Comparison of ENCODE assay signal across 8 cellular contexts in the genomic region with DNA sequence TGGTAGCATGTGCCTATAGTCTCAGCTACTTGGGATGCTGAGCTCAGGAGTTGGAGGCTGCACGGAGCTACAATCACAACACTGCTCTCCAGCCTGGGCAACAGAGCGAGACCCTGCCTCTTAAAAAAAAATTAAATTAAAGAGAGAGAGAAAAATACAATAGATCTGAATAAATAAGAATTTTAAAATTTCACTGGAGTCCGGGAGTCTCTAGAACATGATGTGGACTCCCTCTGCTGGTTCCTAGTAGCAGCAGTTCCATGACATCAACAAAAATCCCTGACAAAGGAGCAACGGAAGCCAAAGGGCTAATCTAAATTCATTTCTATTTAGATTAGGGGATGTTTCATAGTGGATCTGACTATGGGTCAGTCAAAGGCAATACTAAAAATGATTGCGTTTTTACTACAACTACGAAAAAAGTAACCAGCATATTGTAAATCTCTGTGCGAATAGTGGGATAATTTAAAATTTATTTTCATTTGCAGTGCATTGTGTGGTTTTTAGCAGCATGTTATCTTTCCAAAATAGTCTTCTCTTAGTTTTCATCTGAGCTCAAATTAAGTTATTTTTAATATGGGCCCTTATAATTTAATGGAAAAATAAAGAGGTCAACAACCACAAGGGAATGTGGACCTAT. TPM values are rescaled to one million over a fixed set of nuclear protein-coding genes. Genes with fewer than 3 reads are reported as not detected.
A peak's percentile ranks its signal among the peaks of the same experiment; 100 is the strongest.
DNase-seq lines count a peak whose midpoint lies in the region; ATAC-seq and TF ChIP-seq lines count a peak whose summit lies in the region.

No MANE protein-coding gene starts in this region.

- H3K4me3 Mint-ChIP-seq in glutamatergic neuron (ENCODE audit: unreplicated experiment) = no peak overlapping the region
- H3K4me3 Mint-ChIP-seq in type B pancreatic cell = no peak overlapping the region
- no peak overlapping the region for H3K4me3 Mint-ChIP-seq in activated CD4-positive, alpha-beta T cell treated with anti-CD3 and anti-CD28 coated beads for 36 hours

- DNase-seq in NOMO-1 treated with DMSO at 0.1 percent for 48 hours (lab: John Stamatoyannopoulos, UW; ENCODE audit: unreplicated experiment) = peak; percentile 5
- no peak for DNase-seq in NOMO-1 (lab: John Stamatoyannopoulos, UW; ENCODE audit: unreplicated experiment in 2 of 2)
- DNase-seq in glutamatergic neuron = no peak
- no peak for DNase-seq in type B pancreatic cell (ENCODE audit: extremely low spot score, unreplicated experiment)
- no peak for DNase-seq in stimulated activated CD4-positive, alpha-beta T cell treated with anti-CD3 and anti-CD28 coated beads, Interleukin-2, amount 100 ng/mL, for 48 hours
- no peak for DNase-seq in NCI-H446 (lab: John Stamatoyannopoulos, UW)
- no peak for DNase-seq in activated CD4-positive, alpha-beta T cell treated with anti-CD3 and anti-CD28 coated beads for 36 hours

- intact Hi-C loops in activated CD4-positive, alpha-beta T cell treated with anti-CD3 and anti-CD28 coated beads for 36 hours (cut with DNase I, micrococcal nuclease) = loop anchor here (10.0 kb wide), 4 partner anchors 336 to 1226 kb away; a partner anchor contains a TSS

- peak; percentile 76 for ATAC-seq in SK-N-SH treated with all-trans-retinoic acid at 6 μM for 48 hours
- ATAC-seq in activated CD4-positive, alpha-beta T cell treated with anti-CD3 and anti-CD28 coated beads for 36 hours = no peak

- POLR2A ChIA-PET in activated CD4-positive, alpha-beta T cell treated with anti-CD3 and anti-CD28 coated beads for 36 hours (lab: Charles Lee) = no interaction called here

- CTCF ChIA-PET in activated CD4-positive, alpha-beta T cell treated with anti-CD3 and anti-CD28 coated beads for 36 hours (lab: Charles Lee) = interaction anchor here (0.7 to 1.2 kb wide), 3 partner anchors 11 to 82 kb away, joined by 3 to 5 read pairs (median 3); no protein-coding TSS in a partner anchor

- H3K27me3 Mint-ChIP-seq in glutamatergic neuron (ENCODE audit: unreplicated experiment) (no peaks in the 10 kb centered on the region), type B pancreatic cell (no peaks in the 10 kb centered on the region)
- H3K27me3 Mint-ChIP-seq in activated CD4-positive, alpha-beta T cell treated with anti-CD3 and anti-CD28 coated beads for 36 hours = no peaks in the 10 kb centered on the region

- H3K36me3 Mint-ChIP-seq in glutamatergic neuron (ENCODE audit: unreplicated experiment) (no peaks in the 10 kb centered on the region), type B pancreatic cell (peaks cover 16% of the 10 kb centered on the region)
- H3K36me3 Mint-ChIP-seq in activated CD4-positive, alpha-beta T cell treated with anti-CD3 and anti-CD28 coated beads for 36 hours (ENCODE audit: low read depth) = peaks cover 31% of the 10 kb centered on the region

- H3K27ac Mint-ChIP-seq in glutamatergic neuron (ENCODE audit: unreplicated experiment) (peak overlapping the region; percentile 28), type B pancreatic cell (no peak overlapping the region)
- no peak overlapping the region for H3K27ac Mint-ChIP-seq in activated CD4-positive, alpha-beta T cell treated with anti-CD3 and anti-CD28 coated beads for 36 hours

- TF ChIP-seq CTCF in glutamatergic neuron (IDR thresholded peaks at IDR 0.05; ENCODE audit: partially characterized antibody, unreplicated experiment) (peak; percentile 51), type B pancreatic cell (conservative IDR thresholded peaks at IDR 0.05) (peak; percentile 74)

- H3K4me1 Mint-ChIP-seq in glutamatergic neuron (ENCODE audit: low read depth, unreplicated experiment) (no peaks in the 10 kb centered on the region), type B pancreatic cell (ENCODE audit: unreplicated experiment) (peaks cover 8% of the 10 kb centered on the region)
- H3K4me1 Mint-ChIP-seq in activated CD4-positive, alpha-beta T cell treated with anti-CD3 and anti-CD28 coated beads for 36 hours = peaks cover 46% of the 10 kb centered on the region

- H3K9me3 Mint-ChIP-seq in glutamatergic neuron (ENCODE audit: unreplicated experiment) = no peaks in the 10 kb centered on the region
- H3K9me3 Mint-ChIP-seq in type B pancreatic cell = peaks cover 7% of the 10 kb centered on the region
- H3K9me3 Mint-ChIP-seq in activated CD4-positive, alpha-beta T cell treated with anti-CD3 and anti-CD28 coated beads for 36 hours (ENCODE audit: low read depth) = no peaks in the 10 kb centered on the region

TF ChIP-seq in SK-N-SH treated with all-trans-retinoic acid at 6 μM for 48 hours, 23 proteins besides CTCF, POLR2A, EP300 and RAD21:
- TF ChIP-seq GLIS3 (CRISPR knock-in tag; IDR thresholded peaks at IDR 0.05) = no peak
- TF ChIP-seq, protein P1, sequence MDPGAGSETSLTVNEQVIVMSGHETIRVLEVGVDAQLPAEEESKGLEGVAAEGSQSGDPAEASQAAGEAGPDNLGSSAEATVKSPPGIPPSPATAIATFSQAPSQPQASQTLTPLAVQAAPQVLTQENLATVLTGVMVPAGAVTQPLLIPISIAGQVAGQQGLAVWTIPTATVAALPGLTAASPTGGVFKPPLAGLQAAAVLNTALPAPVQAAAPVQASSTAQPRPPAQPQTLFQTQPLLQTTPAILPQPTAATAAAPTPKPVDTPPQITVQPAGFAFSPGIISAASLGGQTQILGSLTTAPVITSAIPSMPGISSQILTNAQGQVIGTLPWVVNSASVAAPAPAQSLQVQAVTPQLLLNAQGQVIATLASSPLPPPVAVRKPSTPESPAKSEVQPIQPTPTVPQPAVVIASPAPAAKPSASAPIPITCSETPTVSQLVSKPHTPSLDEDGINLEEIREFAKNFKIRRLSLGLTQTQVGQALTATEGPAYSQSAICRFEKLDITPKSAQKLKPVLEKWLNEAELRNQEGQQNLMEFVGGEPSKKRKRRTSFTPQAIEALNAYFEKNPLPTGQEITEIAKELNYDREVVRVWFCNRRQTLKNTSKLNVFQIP (CRISPR knock-in tag; IDR thresholded peaks at IDR 0.05; ENCODE audit: borderline replicate concordance, low read depth) = no peak
- TF ChIP-seq, protein P2, sequence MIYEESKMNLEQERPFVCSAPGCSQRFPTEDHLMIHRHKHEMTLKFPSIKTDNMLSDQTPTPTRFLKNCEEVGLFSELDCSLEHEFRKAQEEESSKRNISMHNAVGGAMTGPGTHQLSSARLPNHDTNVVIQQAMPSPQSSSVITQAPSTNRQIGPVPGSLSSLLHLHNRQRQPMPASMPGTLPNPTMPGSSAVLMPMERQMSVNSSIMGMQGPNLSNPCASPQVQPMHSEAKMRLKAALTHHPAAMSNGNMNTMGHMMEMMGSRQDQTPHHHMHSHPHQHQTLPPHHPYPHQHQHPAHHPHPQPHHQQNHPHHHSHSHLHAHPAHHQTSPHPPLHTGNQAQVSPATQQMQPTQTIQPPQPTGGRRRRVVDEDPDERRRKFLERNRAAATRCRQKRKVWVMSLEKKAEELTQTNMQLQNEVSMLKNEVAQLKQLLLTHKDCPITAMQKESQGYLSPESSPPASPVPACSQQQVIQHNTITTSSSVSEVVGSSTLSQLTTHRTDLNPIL (CRISPR knock-in tag; IDR thresholded peaks at IDR 0.05; ENCODE audit: low read depth) = no peak
- TF ChIP-seq ZC3H10 (CRISPR knock-in tag; IDR thresholded peaks at IDR 0.05) = no peak
- no peak for TF ChIP-seq ZNF565 (CRISPR knock-in tag; conservative IDR thresholded peaks at IDR 0.05; ENCODE audit: low read depth)

RNA-seq across cellular contexts. Expression of a gene that starts 6.7 kb away (rescaled TPM):
- total RNA-seq in glutamatergic neuron (ENCODE audit: unreplicated experiment) = 17.6 TPM
- 30.5 and 34.5 TPM in 2 replicates for total RNA-seq in type B pancreatic cell (ENCODE audit: low replicate concordance)
- 10 to 100 TPM; 37.3 to 37.7 TPM for total RNA-seq in activated CD4-positive, alpha-beta T cell treated with anti-CD3 and anti-CD28 coated beads for 36 hours

RNA-seq across cellular contexts. Expression of a gene that starts 39.4 kb away (rescaled TPM):
- total RNA-seq in glutamatergic neuron (ENCODE audit: unreplicated experiment) = 41.7 TPM
- total RNA-seq in type B pancreatic cell (ENCODE audit: low replicate concordance) = 7.7 and 10.6 TPM in 2 replicates
- 1 to 10 TPM; 4.2 to 4.6 TPM for total RNA-seq in activated CD4-positive, alpha-beta T cell treated with anti-CD3 and anti-CD28 coated beads for 36 hours
